Comparison of ENCODE assay signal across 9 cellular contexts in genomic region chr12:54412348-54412747, GRCh38. TPM values are rescaled to one million over a fixed set of nuclear protein-coding genes. Genes with fewer than 3 reads are reported as not detected.
DNase-seq lines count a peak whose midpoint lies in the region; ATAC-seq, FAIRE-seq and TF ChIP-seq lines count a peak whose summit lies in the region.
"Had no signal": no experiment of that assay in that cellular context is flagged by ENCODE, and none has a peak within 500 bp of the region (broad histone marks: within the 10 kb centered on the region; RNA-seq: fewer than 3 reads in every experiment).

No MANE protein-coding gene starts in this region.

- no peaks in the 10 kb centered on the region for H3K27me3 ChIP-seq in AG04450 (ENCODE audit: control insufficient read depth, insufficient read depth, low read length)
- no peaks in the 10 kb centered on the region for H3K27me3 ChIP-seq in Peyer's patch
- H3K27me3 ChIP-seq in endothelial cell of umbilical vein (ENCODE audit: control insufficient read depth in 2 of 2, insufficient read depth in 2 of 2, low read length in 2 of 2): no peaks in the 10 kb centered on the region
- no peaks in the 10 kb centered on the region for H3K27me3 ChIP-seq in osteoblast (ENCODE audit: insufficient read depth, low read length)

- TF ChIP-seq POLR2A in Peyer's patch (IDR thresholded peaks at IDR 0.05) (no peak), endothelial cell of umbilical vein (IDR thresholded peaks at IDR 0.05; ENCODE audit: low read depth, low read length) (peak; percentile 15)

- H3K9ac ChIP-seq in endothelial cell of umbilical vein (replicated peaks; ENCODE audit: extremely low read depth, insufficient read depth, low read length): peak overlapping the region; percentile 74
- H3K9ac ChIP-seq: KMS-11 had no signal

- ATAC-seq in GM21717 (IDR thresholded peaks at IDR 0.05; ENCODE audit: unreplicated experiment): no peak
- no peak for ATAC-seq in HG02870 (IDR thresholded peaks at IDR 0.05; ENCODE audit: unreplicated experiment)

- no peak for FAIRE-seq in endothelial cell of umbilical vein (lab: Jason Lieb, UNC)

- POLR2A ChIA-PET in AG04450 (lab: Yijun Ruan, JAX) (interaction anchor here (1.2 kb wide), 1 partner anchor 11 kb away, joined by 3 read pairs; no protein-coding TSS in a partner anchor), endothelial cell of umbilical vein (lab: Charles Lee) (interaction anchor here (1.8 to 8.7 kb wide), 4 partner anchors 13 to 26 kb away, joined by 4 to 60 read pairs (median 24); no protein-coding TSS in a partner anchor)

- no TSS peak for BruUV-seq in endothelial cell of umbilical vein (replicated peaks; lab: Mats Ljungman, UMichigan)

- CTCF ChIA-PET in AG04450 (lab: Charles Lee): interaction anchor here (0.6 to 12.3 kb wide), 5 partner anchors 10 to 193 kb away, joined by 3 to 286 read pairs (median 12); no protein-coding TSS in a partner anchor
- CTCF ChIA-PET in endothelial cell of umbilical vein (lab: Charles Lee): interaction anchor here (1.3 to 11.8 kb wide), 7 partner anchors 8 to 42 kb away, joined by 5 to 221 read pairs (median 10); no protein-coding TSS in a partner anchor

- dilution Hi-C loops in endothelial cell of umbilical vein (cut with MboI; ENCODE audit: extremely low pct_ligation_motif_present, low sequenced_read_pairs): no loop called here

- H3K4me1 ChIP-seq in Peyer's patch (peaks cover 0 to 59% (median 21%) of the 10 kb centered on the region in 4 donors), endothelial cell of umbilical vein (ENCODE audit: control insufficient read depth, extremely low read depth, insufficient read depth, low read length) (peaks cover 60% of the 10 kb centered on the region), osteoblast (ENCODE audit: insufficient read depth, low read length) (peaks cover 61% of the 10 kb centered on the region)

- peaks cover 97% of the 10 kb centered on the region for H3K79me2 ChIP-seq in endothelial cell of umbilical vein (ENCODE audit: control insufficient read depth, insufficient read depth, low read length)
- H3K79me2 ChIP-seq in osteoblast (ENCODE audit: insufficient read depth, low read length): peaks cover 91% of the 10 kb centered on the region

- H3K4me2 ChIP-seq in endothelial cell of umbilical vein (ENCODE audit: insufficient read depth, low read length): peak overlapping the region; percentile 98
- H3K4me2 ChIP-seq in osteoblast (ENCODE audit: insufficient read depth, low read length): peak overlapping the region; percentile 39
- H3K4me2 ChIP-seq: KMS-11 had no signal

- H3K36me3 ChIP-seq in Peyer's patch (peaks cover 0 to 24% (median 0%) of the 10 kb centered on the region in 3 donors), endothelial cell of umbilical vein (ENCODE audit: control insufficient read depth in 2 of 2, extremely low read depth in 1 of 2, insufficient read depth in 2 of 2, low read length in 2 of 2) (peaks cover 26 to 45% of the 10 kb centered on the region in 2 experiments), osteoblast (ENCODE audit: insufficient read depth, low read length) (peaks cover 43% of the 10 kb centered on the region)

- TF ChIP-seq CTCF in AG04450 (IDR thresholded peaks at IDR 0.05; ENCODE audit: low read depth, low read length) (no peak), Peyer's patch (IDR thresholded peaks at IDR 0.05) (no peak), endothelial cell of umbilical vein (IDR thresholded peaks at IDR 0.05; ENCODE audit: extremely low read depth in 1 of 2, insufficient read depth in 1 of 2, low read depth in 1 of 2, low read length in 2 of 2) (no peak), osteoblast (IDR thresholded peaks at IDR 0.05; ENCODE audit: extremely low read depth, low read depth, low read length) (no peak)

- peak overlapping the region; percentile 86 for H3K27ac ChIP-seq in AG04450 (ENCODE audit: low read depth, low read length)
- peak overlapping the region; percentile 68 to 81 (median 76) for H3K27ac ChIP-seq in Peyer's patch
- H3K27ac ChIP-seq in endothelial cell of umbilical vein (ENCODE audit: insufficient read depth, low read depth, low read length): peak overlapping the region; percentile 96
- peak overlapping the region; percentile 75 for H3K27ac ChIP-seq in osteoblast (ENCODE audit: low read depth, low read length)
- H3K27ac ChIP-seq: KMS-11 had no signal

- no peaks in the 10 kb centered on the region for H3K9me1 ChIP-seq in endothelial cell of umbilical vein (replicated peaks; ENCODE audit: control insufficient read depth, extremely low read depth, insufficient read depth, low read length)

- intact Hi-C loops in endothelial cell of umbilical vein (cut with micrococcal nuclease): loop anchor here (5.0 kb wide), 1 partner anchor 130 kb away; the partner anchor contains the start of genes CBX5 and HNRNPA1

- H2AFZ ChIP-seq in endothelial cell of umbilical vein (ENCODE audit: low read depth, low read length) (no peak overlapping the region), osteoblast (ENCODE audit: low read length) (no peak overlapping the region)

- H3K4me3 ChIP-seq in AG04450 (ENCODE audit: low read depth, low read length): no peak overlapping the region
- peak overlapping the region in 1 of 4 donors; percentile 84 for H3K4me3 ChIP-seq in Peyer's patch
- peak overlapping the region in 2 of 3 experiments; percentile 6 to 62 for H3K4me3 ChIP-seq in endothelial cell of umbilical vein (replicated peaks in 1 of 3; ENCODE audit: insufficient read depth in 1 of 3, low read depth in 1 of 3, low read length in 3 of 3)
- no peak overlapping the region for H3K4me3 ChIP-seq in osteoblast (ENCODE audit: insufficient read depth, low read length)

- H3K9me3 ChIP-seq in AG04450 (ENCODE audit: control insufficient read depth, insufficient read depth, low read length) (no peaks in the 10 kb centered on the region), Peyer's patch (no peaks in the 10 kb centered on the region), endothelial cell of umbilical vein (replicated peaks; ENCODE audit: control insufficient read depth, insufficient read depth, low read length) (no peaks in the 10 kb centered on the region), osteoblast (ENCODE audit: low read depth, low read length) (no peaks in the 10 kb centered on the region)

- DNase-seq in AG04450 (ENCODE audit: low read depth, low spot score) (no peak), Peyer's patch (no peak), endothelial cell of umbilical vein (ENCODE audit: low read depth, low spot score) (peak; percentile 41), osteoblast (ENCODE audit: insufficient read length, low spot score, missing footprints) (peak; percentile 47), NCI-H146 (lab: John Stamatoyannopoulos, UW) (no peak), NCI-H1930 (lab: John Stamatoyannopoulos, UW) (no peak)

- H4K20me1 ChIP-seq in endothelial cell of umbilical vein (replicated peaks; ENCODE audit: control insufficient read depth, extremely low read depth, insufficient read depth, low read length): no peaks in the 10 kb centered on the region
- H4K20me1 ChIP-seq in osteoblast (ENCODE audit: insufficient read depth, low read length): peaks cover 66% of the 10 kb centered on the region

TF ChIP-seq in endothelial cell of umbilical vein, 7 proteins besides CTCF, POLR2A, EP300 and RAD21 (continues in another document):
- TF ChIP-seq EZH2 (IDR thresholded peaks at IDR 0.05; ENCODE audit: borderline replicate concordance, low read depth, low read length, severe bottlenecking) (no peak), JUN (IDR thresholded peaks at IDR 0.05; ENCODE audit: borderline replicate concordance, insufficient read depth, insufficient read length, low read depth) (no peak)

RNA-seq across cellular contexts. Expression of gene ITGA5, which starts 6.7 kb away (rescaled TPM):
- polyA plus RNA-seq in AG04450 (2011; rRNA removed): 160 and 185 TPM in 2 replicates
- 241 and 280 TPM in 2 replicates for polyA minus RNA-seq in AG04450 (2011; rRNA and poly(A)+ RNA removed)
- 10 to 100 TPM; 21.0 to 78.4 (median 44.5) TPM for total RNA-seq in Peyer's patch
- total RNA-seq in endothelial cell of umbilical vein: 938 and 994 TPM in 2 replicates
- polyA plus RNA-seq in endothelial cell of umbilical vein: 657 and 731 TPM in 2 replicates
- polyA plus RNA-seq in endothelial cell of umbilical vein (2011; cell fraction: cytosol; rRNA removed): 643 and 681 TPM in 2 replicates
- polyA plus RNA-seq in endothelial cell of umbilical vein (2011; cell fraction: nucleus; rRNA removed): 771 and 889 TPM in 2 replicates
- 879 and 902 TPM in 2 replicates for polyA plus RNA-seq in endothelial cell of umbilical vein (2012)
- polyA minus RNA-seq in endothelial cell of umbilical vein: 914 and 1,135 TPM in 2 replicates
- polyA minus RNA-seq in endothelial cell of umbilical vein (2011; cell fraction: cytosol; rRNA and poly(A)+ RNA removed): 30.9 TPM
- 459 and 500 TPM in 2 replicates for polyA minus RNA-seq in endothelial cell of umbilical vein (2011; cell fraction: nucleus; rRNA and poly(A)+ RNA removed)
- total RNA-seq in osteoblast: 336 and 401 TPM in 2 replicates

RNA-seq across cellular contexts. Expression of gene ZNF385A, which starts 27.8 kb away (rescaled TPM):
- polyA plus RNA-seq in AG04450 (2011; rRNA removed) (1.5 and 2.8 TPM in 2 replicates), endothelial cell of umbilical vein (1.6 and 2.3 TPM in 2 replicates)
- polyA minus RNA-seq in AG04450 (2011; rRNA and poly(A)+ RNA removed): 2.9 and 3.1 TPM in 2 replicates
- total RNA-seq in Peyer's patch (10 to 100 TPM in 2 of 4 donors, 1 to 10 TPM in 2; 7.3 to 28.1 (median 9.7) TPM), endothelial cell of umbilical vein (7.9 and 9.6 TPM in 2 replicates), osteoblast (0.72 and 0.88 TPM in 2 replicates)
- polyA plus RNA-seq in endothelial cell of umbilical vein (2011; cell fraction: cytosol; rRNA removed): 1.6 and 2.1 TPM in 2 replicates
- polyA plus RNA-seq in endothelial cell of umbilical vein (2011; cell fraction: nucleus; rRNA removed): 3.9 and 4.0 TPM in 2 replicates
- 5.2 and 7.8 TPM in 2 replicates for polyA plus RNA-seq in endothelial cell of umbilical vein (2012)
- 2.1 and 3.5 TPM in 2 replicates for polyA minus RNA-seq in endothelial cell of umbilical vein
- 8.5 TPM for polyA minus RNA-seq in endothelial cell of umbilical vein (2011; cell fraction: cytosol; rRNA and poly(A)+ RNA removed)
- 2.3 and 4.6 TPM in 2 replicates for polyA minus RNA-seq in endothelial cell of umbilical vein (2011; cell fraction: nucleus; rRNA and poly(A)+ RNA removed)

RNA-seq across cellular contexts. Expression of gene GPR84, which starts 48.1 kb away (rescaled TPM):
- polyA plus RNA-seq in AG04450 (2011; rRNA removed): not detected in 2 replicates
- polyA minus RNA-seq in AG04450 (2011; rRNA and poly(A)+ RNA removed): not detected in 2 replicates
- not detected for total RNA-seq in Peyer's patch
- not detected in 2 replicates for total RNA-seq in endothelial cell of umbilical vein
- 0.08 TPM in 1 of 2 replicates, not detected in the other for polyA plus RNA-seq in endothelial cell of umbilical vein
- 0.03 TPM in 1 of 2 replicates, not detected in the other for polyA plus RNA-seq in endothelial cell of umbilical vein (2011; cell fraction: cytosol; rRNA removed)
- polyA plus RNA-seq in endothelial cell of umbilical vein (2011; cell fraction: nucleus; rRNA removed): 0.48 and 0.63 TPM in 2 replicates
- not detected in 2 replicates for polyA plus RNA-seq in endothelial cell of umbilical vein (2012)
- not detected in 2 replicates for polyA minus RNA-seq in endothelial cell of umbilical vein
- polyA minus RNA-seq in endothelial cell of umbilical vein (2011; cell fraction: cytosol; rRNA and poly(A)+ RNA removed): not detected
- 0.38 and 0.48 TPM in 2 replicates for polyA minus RNA-seq in endothelial cell of umbilical vein (2011; cell fraction: nucleus; rRNA and poly(A)+ RNA removed)
- total RNA-seq in osteoblast: 0.36 TPM in 1 of 2 replicates, not detected in the other

Comparison
In these comparisons a context has a peak if more than half of its experiments do, and no peak if none do; other contexts are left out.
1. DNase-seq: peak in endothelial cell of umbilical vein (single experiment) and osteoblast (single experiment); none in AG04450 (single experiment), Peyer's patch (0 of 3), NCI-H146 (single experiment) and NCI-H1930 (0 of 2).
2. H3K4me3 ChIP-seq: peak in endothelial cell of umbilical vein (2 of 3); none in AG04450 (single experiment) and osteoblast (single experiment).
3. Peak in every context shown above with its lines, with median percentiles within 50 percentile points of each other: H3K27ac ChIP-seq.